In the genomic region with DNA sequence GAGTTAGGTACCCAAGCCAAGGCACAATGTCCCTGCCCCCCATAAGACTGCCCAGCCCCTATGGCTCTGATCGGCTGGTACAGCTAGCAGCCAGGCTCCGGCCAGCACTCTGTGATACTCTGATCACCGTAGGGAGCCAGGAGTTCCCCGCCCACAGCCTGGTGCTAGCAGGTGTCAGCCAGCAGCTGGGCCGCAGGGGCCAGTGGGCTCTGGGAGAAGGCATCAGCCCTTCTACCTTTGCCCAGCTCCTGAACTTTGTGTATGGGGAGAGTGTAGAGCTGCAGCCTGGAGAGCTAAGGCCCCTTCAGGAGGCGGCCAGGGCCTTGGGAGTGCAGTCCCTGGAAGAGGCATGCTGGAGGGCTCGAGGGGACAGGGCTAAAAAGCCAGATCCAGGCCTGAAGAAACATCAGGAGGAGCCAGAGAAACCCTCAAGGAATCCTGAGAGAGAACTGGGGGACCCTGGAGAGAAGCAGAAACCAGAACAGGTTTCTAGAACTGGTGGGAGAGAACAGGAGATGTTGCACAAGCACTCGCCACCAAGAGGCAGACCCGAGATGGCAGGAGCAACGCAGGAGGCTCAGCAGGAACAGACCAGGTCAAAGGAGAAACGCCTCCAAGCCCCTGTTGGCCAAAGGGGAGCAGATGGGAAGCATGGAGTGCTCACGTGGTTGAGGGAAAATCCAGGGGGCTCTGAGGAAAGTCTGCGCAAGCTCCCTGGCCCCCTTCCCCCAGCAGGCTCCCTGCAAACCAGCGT, we compare ENCODE assay signal across 6 cellular contexts. TPM values are rescaled to one million over a fixed set of nuclear protein-coding genes. Genes with fewer than 3 reads are reported as not detected.
A peak's percentile ranks its signal among the peaks of the same experiment; 100 is the strongest.
DNase-seq lines count a peak whose midpoint lies in the region; ATAC-seq and TF ChIP-seq lines count a peak whose summit lies in the region.

No MANE protein-coding gene starts in this region.

- H3K36me3 ChIP-seq in HUES6 (ENCODE audit: control insufficient read depth, insufficient read depth, low read length) (peaks cover 4% of the 10 kb centered on the region), MM.1S (replicated peaks; ENCODE audit: insufficient read depth, low read length) (no peaks in the 10 kb centered on the region)

- H3K9me3 ChIP-seq in HUES6 (ENCODE audit: control insufficient read depth, insufficient read depth, low read depth, low read length) (no peaks in the 10 kb centered on the region), MM.1S (replicated peaks; ENCODE audit: insufficient read depth, low read length) (no peaks in the 10 kb centered on the region)

- ATAC-seq in HG02885 (IDR thresholded peaks at IDR 0.05; ENCODE audit: poor library complexity, unreplicated experiment) = no peak

- H3K36me3 Mint-ChIP-seq in brain = no peaks in the 10 kb centered on the region

- peak overlapping the region; percentile 10 to 84 (median 48) for H3K27ac Mint-ChIP-seq in brain

- H3F3A ChIP-seq in MM.1S (ENCODE audit: insufficient read depth, low read length) = peaks cover 7% of the 10 kb centered on the region; the same call in 1 of the 2 replicates

- no peak overlapping the region for H3K9ac ChIP-seq in HUES6 (ENCODE audit: low read length)
- no peak overlapping the region for H3K9ac ChIP-seq in MM.1S (ENCODE audit: low read length)

- H3K27ac ChIP-seq in HUES6 (ENCODE audit: low read depth, low read length) (no peak overlapping the region), MM.1S (ENCODE audit: low read length) (no peak overlapping the region)

- no peak overlapping the region for H3K4me2 ChIP-seq in MM.1S (ENCODE audit: low read depth, low read length)

- H3K9me2 ChIP-seq in MM.1S (replicated peaks; ENCODE audit: insufficient read depth, low read length) = no peaks in the 10 kb centered on the region

- H3K4me1 ChIP-seq in HUES6 (ENCODE audit: control insufficient read depth, insufficient read depth, low read length) (peaks cover 35% of the 10 kb centered on the region), MM.1S (ENCODE audit: low read length) (peaks cover 14% of the 10 kb centered on the region)

- H2AFZ ChIP-seq in MM.1S (ENCODE audit: low read length) = no peak overlapping the region

- H3K4me3 ChIP-seq in HUES6 (ENCODE audit: low read depth, low read length) (0 out of 2 replicates have a peak overlapping the region, but pooled peaks have one; percentile 84), MM.1S (ENCODE audit: low read length) (no peak overlapping the region)

- DNase-seq in ELF-1 (ENCODE audit: low read depth, low spot score) = peak; percentile 43
- DNase-seq in SKM-1 treated with dmso at 0.1 percent for 144 hours (lab: John Stamatoyannopoulos, UW; ENCODE audit: unreplicated experiment) = no peak
- DNase-seq in MM.1S = no peak

- peaks cover 0 to 2% (median 0%) of the 10 kb centered on the region in 5 experiments for H3K9me3 Mint-ChIP-seq in brain

- H3K27me3 ChIP-seq in HUES6 (ENCODE audit: control insufficient read depth, insufficient read depth, low read length) (peaks cover 6% of the 10 kb centered on the region; the same call in 1 of the 2 replicates), MM.1S (replicated peaks; ENCODE audit: insufficient read depth, low read length) (peaks cover 33% of the 10 kb centered on the region)

- peaks cover 15% of the 10 kb centered on the region for H3K27me3 Mint-ChIP-seq in brain

- peaks cover 16% of the 10 kb centered on the region for H3K79me2 ChIP-seq in MM.1S (ENCODE audit: low read length)

- TF ChIP-seq CTCF in brain (conservative IDR thresholded peaks at IDR 0.05) (no peak), MM.1S (IDR thresholded peaks at IDR 0.05; ENCODE audit: low read length) (no peak)

- peak overlapping the region; percentile 59 to 91 (median 75) for H3K4me3 Mint-ChIP-seq in brain

- no peaks in the 10 kb centered on the region for H4K20me1 ChIP-seq in MM.1S (ENCODE audit: insufficient read depth, low read length)

- peaks cover 32% of the 10 kb centered on the region for H3K4me1 Mint-ChIP-seq in brain

RNA-seq across cellular contexts. Expression of a gene that starts 3.0 kb away (rescaled TPM):
- polyA plus RNA-seq in brain (ENCODE audit: insufficient read depth, low read depth, low replicate concordance) = 22.3 TPM

RNA-seq across cellular contexts. Expression of a gene that starts 10.4 kb away (rescaled TPM):
- not detected for polyA plus RNA-seq in brain (ENCODE audit: insufficient read depth, low read depth, low replicate concordance)

RNA-seq across cellular contexts. Expression of a gene that starts 27.5 kb away (rescaled TPM):
- 11.2 TPM for polyA plus RNA-seq in brain (ENCODE audit: insufficient read depth, low read depth, low replicate concordance)

RNA-seq across cellular contexts. Expression of a gene that starts 30.4 kb away (rescaled TPM):
- polyA plus RNA-seq in brain (ENCODE audit: insufficient read depth, low read depth, low replicate concordance) = 20.6 TPM

RNA-seq across cellular contexts. Expression of a gene that starts 30.7 kb away (rescaled TPM):
- polyA plus RNA-seq in brain (ENCODE audit: insufficient read depth, low read depth, low replicate concordance) = 153 TPM
